14 cellular contexts compared by ENCODE assay signal in the genomic region with DNA sequence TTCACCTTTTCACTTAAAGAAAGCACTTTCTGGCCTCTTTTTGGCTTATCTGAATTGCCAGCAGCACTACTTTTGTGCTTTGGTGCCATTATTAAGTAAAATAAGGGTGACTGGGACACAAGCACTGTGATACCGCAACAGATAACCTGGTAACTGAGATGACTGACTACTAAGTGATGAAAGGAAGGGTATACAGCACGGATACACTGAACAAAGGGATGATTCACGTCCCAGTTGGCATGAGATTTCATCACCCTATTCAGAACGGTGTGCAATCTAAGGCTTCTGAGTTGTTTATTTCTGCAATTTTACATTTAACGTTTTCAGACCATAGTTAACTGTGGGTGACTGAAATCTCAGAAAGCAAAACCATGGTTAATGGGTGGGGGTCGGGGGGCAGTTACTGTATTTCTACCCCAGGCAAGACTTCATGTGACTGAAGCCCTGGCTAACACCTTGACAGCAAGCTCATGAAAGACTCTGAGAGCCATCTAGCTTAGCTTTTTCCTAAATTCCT.
DNase-seq lines count a peak whose midpoint lies in the region; ATAC-seq and TF ChIP-seq lines count a peak whose summit lies in the region.
"Had no signal": no experiment of that assay in that cellular context is flagged by ENCODE, and none has a peak within 500 bp of the region (broad histone marks: within the 10 kb centered on the region; RNA-seq: fewer than 3 reads in every experiment).

No MANE protein-coding gene starts in this region.

- H4K20me1 ChIP-seq in GM23248 (ENCODE audit: insufficient read depth) = no peaks in the 10 kb centered on the region

- H3K27ac Mint-ChIP-seq in stimulated activated naive CD8-positive, alpha-beta T cell treated with anti-CD3 and anti-CD28 coated beads, Interleukin-15, amount 100 ng/mL, for 72 hours = no peak overlapping the region
- H3K27ac Mint-ChIP-seq: dendritic cell treated with granulocyte-macrophage colony-stimulating factor and Interleukin-4, amounts not matched to agents 40 ng/mL and 50 ng/mL, for 4 days; naive thymus-derived CD8-positive, alpha-beta T cell had no signal

- no peaks in the 10 kb centered on the region for H3K9me3 Mint-ChIP-seq in stimulated activated naive CD8-positive, alpha-beta T cell treated with anti-CD3 and anti-CD28 coated beads, Interleukin-15, amount 100 ng/mL, for 72 hours
- H3K9me3 Mint-ChIP-seq: dendritic cell treated with granulocyte-macrophage colony-stimulating factor and Interleukin-4, amounts not matched to agents 40 ng/mL and 50 ng/mL, for 4 days had no signal

- H3K4me1 ChIP-seq in GM23248 (ENCODE audit: insufficient read depth) = peaks cover 7% of the 10 kb centered on the region

- H3K36me3 ChIP-seq in GM23248 (ENCODE audit: low read depth) = no peaks in the 10 kb centered on the region
- H3K36me3 ChIP-seq in brain microvascular endothelial cell (replicated peaks) = no peaks in the 10 kb centered on the region

- H3K79me2 ChIP-seq in GM23248 (ENCODE audit: insufficient read depth) = no peaks in the 10 kb centered on the region

- peak overlapping the region; percentile 40; the same call in 1 of the 2 replicates for H3K9ac ChIP-seq in GM23248

- no peak for ATAC-seq in stimulated activated naive CD8-positive, alpha-beta T cell treated with anti-CD3 and anti-CD28 coated beads, Interleukin-15, amount 100 ng/mL, for 72 hours
- ATAC-seq in GM18517 (IDR thresholded peaks at IDR 0.05; ENCODE audit: unreplicated experiment) = no peak
- no peak for ATAC-seq in HG03039 (IDR thresholded peaks at IDR 0.05; ENCODE audit: unreplicated experiment)
- ATAC-seq: activated CD4-positive, CD25-positive, alpha-beta regulatory T cell treated with anti-CD3 and anti-CD28 coated beads, Interleukin-2, amount 50 U/mL, for 24 hours; naive thymus-derived CD8-positive, alpha-beta T cell had no signal

- H3K4me3 Mint-ChIP-seq in stimulated activated naive CD8-positive, alpha-beta T cell treated with anti-CD3 and anti-CD28 coated beads, Interleukin-15, amount 100 ng/mL, for 72 hours = no peak overlapping the region
- H3K4me3 Mint-ChIP-seq: dendritic cell treated with granulocyte-macrophage colony-stimulating factor and Interleukin-4, amounts not matched to agents 40 ng/mL and 50 ng/mL, for 4 days; naive thymus-derived CD8-positive, alpha-beta T cell had no signal

- DNase-seq in GM23248 (peak; percentile 76), NCI-H460 (ENCODE audit: extremely low read depth, low read depth) (peak; percentile 85), brain microvascular endothelial cell (peak; percentile 39), kidney tubule cell (ENCODE audit: low spot score) (peak; percentile 66), nucleus accumbens (lab: John Stamatoyannopoulos, UW) (no peak)
- DNase-seq in stimulated activated naive CD8-positive, alpha-beta T cell treated with anti-CD3 and anti-CD28 coated beads, Interleukin-15, amount 100 ng/mL, for 72 hours = no peak
- DNase-seq: DMS153; naive thymus-derived CD8-positive, alpha-beta T cell; NCI-H1092 treated with DMSO at 0.1 percent for 48 hours; stimulated activated naive CD4-positive, alpha-beta T cell had no signal

- H3K9me3 ChIP-seq in GM23248 (ENCODE audit: low read depth) = no peaks in the 10 kb centered on the region

- H3K27me3 Mint-ChIP-seq in stimulated activated naive CD8-positive, alpha-beta T cell treated with anti-CD3 and anti-CD28 coated beads, Interleukin-15, amount 100 ng/mL, for 72 hours = peaks cover 28% of the 10 kb centered on the region

- WGBS in GM23248 (ENCODE audit: low coverage in 1 of 2, low lambda C conversion rate in 2 of 2, missing lambda C conversion rate in 2 of 2), 2 experiments = 40 to 50% methylated on average over 6 of the region's 6 CpGs

- H3K4me3 ChIP-seq in GM23248 (no peak overlapping the region), brain microvascular endothelial cell (ENCODE audit: low read depth, low read length) (no peak overlapping the region)

- no peaks in the 10 kb centered on the region for H3K27me3 ChIP-seq in GM23248 (replicated peaks; ENCODE audit: insufficient read depth)
- H3K27me3 ChIP-seq in brain microvascular endothelial cell (replicated peaks) = no peaks in the 10 kb centered on the region

- H3K4me1 Mint-ChIP-seq in stimulated activated naive CD8-positive, alpha-beta T cell treated with anti-CD3 and anti-CD28 coated beads, Interleukin-15, amount 100 ng/mL, for 72 hours = no peaks in the 10 kb centered on the region
- H3K4me1 Mint-ChIP-seq: naive thymus-derived CD8-positive, alpha-beta T cell had no signal

- peak overlapping the region; percentile 23 for H3K4me2 ChIP-seq in GM23248 (ENCODE audit: unreplicated experiment)

- H3K27ac ChIP-seq in GM23248 = peak overlapping the region; percentile 52
- no peak overlapping the region for H3K27ac ChIP-seq in brain microvascular endothelial cell

- no peaks in the 10 kb centered on the region for H3F3A ChIP-seq in GM23248 (ENCODE audit: insufficient read depth)

- peak overlapping the region; percentile 63 for H2AFZ ChIP-seq in GM23248

- H3K9me2 ChIP-seq in GM23248 (ENCODE audit: insufficient read depth) = no peaks in the 10 kb centered on the region

- TF ChIP-seq CTCF in brain microvascular endothelial cell (IDR thresholded peaks at IDR 0.05; ENCODE audit: low read depth, low read length, missing control alignments) = no peak

- in situ Hi-C loops in GM23248 (cut with MboI) = no loop called here
- in situ Hi-C loops in brain microvascular endothelial cell (cut with HindIII; ENCODE audit: low pct_ligation_motif_present, low sequenced_read_pairs) = no loop called here

Comparison
In these comparisons a context has a peak if more than half of its experiments do, and no peak if none do; other contexts are left out.
1. DNase-seq: peak in GM23248 (single experiment), NCI-H460 (single experiment), brain microvascular endothelial cell (single experiment) and kidney tubule cell (single experiment); none in stimulated activated naive CD8-positive, alpha-beta T cell treated with anti-CD3 and anti-CD28 coated beads, Interleukin-15, amount 100 ng/mL, for 72 hours (0 of 2) and nucleus accumbens (0 of 56).